15 cellular contexts compared by ENCODE assay signal in genomic region chr5:87076931-87077330, GRCh38.
A peak's percentile ranks its signal among the peaks of the same experiment; 100 is the strongest.
DNase-seq lines count a peak whose midpoint lies in the region; ATAC-seq and TF ChIP-seq lines count a peak whose summit lies in the region.
"Had no signal": no experiment of that assay in that cellular context is flagged by ENCODE, and none has a peak within 500 bp of the region (broad histone marks: within the 10 kb centered on the region; RNA-seq: fewer than 3 reads in every experiment).

No MANE protein-coding gene starts in this region.

- H3K4me1 ChIP-seq in right lobe of liver: no peaks in the 10 kb centered on the region
- H3K4me1 ChIP-seq: tibial artery had no signal

- no peak for TF ChIP-seq POLR2A in right lobe of liver (IDR thresholded peaks at IDR 0.05)

- TF ChIP-seq CTCF in HFF-Myc (IDR thresholded peaks at IDR 0.05; ENCODE audit: low read depth, low read length, missing control alignments) (no peak), right lobe of liver (IDR thresholded peaks at IDR 0.05) (no peak)

- peak; percentile 22 for DNase-seq in Daoy (ENCODE audit: low read depth)
- peak; percentile 3 for DNase-seq in HFF-Myc (ENCODE audit: extremely low read depth, low read depth)
- peak; percentile 75 for DNase-seq in iris pigment epithelial cell (ENCODE audit: low read depth)
- no peak for DNase-seq in right lobe of liver
- DNase-seq: activated CD4-positive, alpha-beta T cell treated with anti-CD3 and anti-CD28 coated beads for 1 hour; erythroblast; immature natural killer cell; naive thymus-derived CD8-positive, alpha-beta T cell; NCI-H1436 treated with DMSO at 0.1 percent for 48 hours; SJCRH30; tibial artery had no signal

- no peaks in the 10 kb centered on the region for H3K9me3 ChIP-seq in right lobe of liver
- H3K9me3 ChIP-seq: BLaER1, SJCRH30, tibial artery had no signal

- H3K27me3 ChIP-seq in right lobe of liver: no peaks in the 10 kb centered on the region
- H3K27me3 ChIP-seq: BLaER1, SJCRH30, tibial artery had no signal

- intact Hi-C loops in right lobe of liver (cut with DNase I): no loop called here

- 71% methylated on average over 2 of the region's 2 CpGs for WGBS in right lobe of liver (ENCODE audit: insufficient coverage, low coverage, low lambda C conversion rate, missing lambda C conversion rate)

- ATAC-seq in SK-N-SH treated with all-trans-retinoic acid at 6 μM for 48 hours (peak; percentile 64; the same call in 2 of the 3 replicates), HG03520 (IDR thresholded peaks at IDR 0.05; ENCODE audit: unreplicated experiment) (no peak), right lobe of liver (no peak), HG03175 (IDR thresholded peaks at IDR 0.05; ENCODE audit: unreplicated experiment) (no peak)
- ATAC-seq: naive thymus-derived CD8-positive, alpha-beta T cell had no signal

- no peaks in the 10 kb centered on the region for H3K36me3 ChIP-seq in right lobe of liver
- H3K36me3 ChIP-seq: BLaER1, SJCRH30, tibial artery had no signal

- no peak overlapping the region for H3K27ac ChIP-seq in right lobe of liver
- H3K27ac ChIP-seq: BLaER1, SJCRH30, tibial artery had no signal

- no peak overlapping the region for H3K4me3 ChIP-seq in HFF-Myc (replicated peaks; ENCODE audit: low read depth, low read length)
- no peak overlapping the region for H3K4me3 ChIP-seq in right lobe of liver
- H3K4me3 ChIP-seq: BLaER1, SJCRH30, tibial artery had no signal

TF ChIP-seq in SK-N-SH treated with all-trans-retinoic acid at 6 μM for 48 hours, 23 proteins besides CTCF, POLR2A, EP300 and RAD21:
- TF ChIP-seq OSR1 (CRISPR knock-in tag; IDR thresholded peaks at IDR 0.05) (no peak), ZNF70 (CRISPR knock-in tag; IDR thresholded peaks at IDR 0.05) (no peak), CSDC2 (CRISPR knock-in tag; IDR thresholded peaks at IDR 0.05) (no peak), BACH2 (CRISPR knock-in tag; IDR thresholded peaks at IDR 0.05; ENCODE audit: borderline replicate concordance) (no peak), ZFP30 (CRISPR knock-in tag; IDR thresholded peaks at IDR 0.05) (no peak), TCF4 (CRISPR knock-in tag; IDR thresholded peaks at IDR 0.05; ENCODE audit: borderline replicate concordance) (no peak), TOX (CRISPR knock-in tag; IDR thresholded peaks at IDR 0.05; ENCODE audit: borderline replicate concordance) (no peak), RARB (CRISPR knock-in tag; IDR thresholded peaks at IDR 0.05) (no peak), ZNF565 (CRISPR knock-in tag; conservative IDR thresholded peaks at IDR 0.05; ENCODE audit: low read depth) (no peak), ZNF8 (CRISPR knock-in tag; IDR thresholded peaks at IDR 0.05) (no peak), PATZ1 (CRISPR knock-in tag; IDR thresholded peaks at IDR 0.05; ENCODE audit: borderline replicate concordance) (no peak)
- TF ChIP-seq, protein P1, sequence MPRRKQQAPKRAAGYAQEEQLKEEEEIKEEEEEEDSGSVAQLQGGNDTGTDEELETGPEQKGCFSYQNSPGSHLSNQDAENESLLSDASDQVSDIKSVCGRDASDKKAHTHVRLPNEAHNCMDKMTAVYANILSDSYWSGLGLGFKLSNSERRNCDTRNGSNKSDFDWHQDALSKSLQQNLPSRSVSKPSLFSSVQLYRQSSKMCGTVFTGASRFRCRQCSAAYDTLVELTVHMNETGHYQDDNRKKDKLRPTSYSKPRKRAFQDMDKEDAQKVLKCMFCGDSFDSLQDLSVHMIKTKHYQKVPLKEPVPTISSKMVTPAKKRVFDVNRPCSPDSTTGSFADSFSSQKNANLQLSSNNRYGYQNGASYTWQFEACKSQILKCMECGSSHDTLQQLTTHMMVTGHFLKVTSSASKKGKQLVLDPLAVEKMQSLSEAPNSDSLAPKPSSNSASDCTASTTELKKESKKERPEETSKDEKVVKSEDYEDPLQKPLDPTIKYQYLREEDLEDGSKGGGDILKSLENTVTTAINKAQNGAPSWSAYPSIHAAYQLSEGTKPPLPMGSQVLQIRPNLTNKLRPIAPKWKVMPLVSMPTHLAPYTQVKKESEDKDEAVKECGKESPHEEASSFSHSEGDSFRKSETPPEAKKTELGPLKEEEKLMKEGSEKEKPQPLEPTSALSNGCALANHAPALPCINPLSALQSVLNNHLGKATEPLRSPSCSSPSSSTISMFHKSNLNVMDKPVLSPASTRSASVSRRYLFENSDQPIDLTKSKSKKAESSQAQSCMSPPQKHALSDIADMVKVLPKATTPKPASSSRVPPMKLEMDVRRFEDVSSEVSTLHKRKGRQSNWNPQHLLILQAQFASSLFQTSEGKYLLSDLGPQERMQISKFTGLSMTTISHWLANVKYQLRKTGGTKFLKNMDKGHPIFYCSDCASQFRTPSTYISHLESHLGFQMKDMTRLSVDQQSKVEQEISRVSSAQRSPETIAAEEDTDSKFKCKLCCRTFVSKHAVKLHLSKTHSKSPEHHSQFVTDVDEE (CRISPR knock-in tag; IDR thresholded peaks at IDR 0.05): no peak
- TF ChIP-seq, protein P2, sequence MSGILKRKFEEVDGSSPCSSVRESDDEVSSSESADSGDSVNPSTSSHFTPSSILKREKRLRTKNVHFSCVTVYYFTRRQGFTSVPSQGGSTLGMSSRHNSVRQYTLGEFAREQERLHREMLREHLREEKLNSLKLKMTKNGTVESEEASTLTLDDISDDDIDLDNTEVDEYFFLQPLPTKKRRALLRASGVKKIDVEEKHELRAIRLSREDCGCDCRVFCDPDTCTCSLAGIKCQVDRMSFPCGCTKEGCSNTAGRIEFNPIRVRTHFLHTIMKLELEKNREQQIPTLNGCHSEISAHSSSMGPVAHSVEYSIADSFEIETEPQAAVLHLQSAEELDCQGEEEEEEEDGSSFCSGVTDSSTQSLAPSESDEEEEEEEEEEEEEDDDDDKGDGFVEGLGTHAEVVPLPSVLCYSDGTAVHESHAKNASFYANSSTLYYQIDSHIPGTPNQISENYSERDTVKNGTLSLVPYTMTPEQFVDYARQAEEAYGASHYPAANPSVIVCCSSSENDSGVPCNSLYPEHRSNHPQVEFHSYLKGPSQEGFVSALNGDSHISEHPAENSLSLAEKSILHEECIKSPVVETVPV (CRISPR knock-in tag; IDR thresholded peaks at IDR 0.05): no peak

Comparison
In these comparisons a context has a peak if more than half of its experiments do, and no peak if none do; other contexts are left out.
1. DNase-seq: peak in Daoy (single experiment), HFF-Myc (single experiment) and iris pigment epithelial cell (single experiment); none in right lobe of liver (0 of 3).